ENCODE assay signal across 8 cellular contexts in the genomic region with DNA sequence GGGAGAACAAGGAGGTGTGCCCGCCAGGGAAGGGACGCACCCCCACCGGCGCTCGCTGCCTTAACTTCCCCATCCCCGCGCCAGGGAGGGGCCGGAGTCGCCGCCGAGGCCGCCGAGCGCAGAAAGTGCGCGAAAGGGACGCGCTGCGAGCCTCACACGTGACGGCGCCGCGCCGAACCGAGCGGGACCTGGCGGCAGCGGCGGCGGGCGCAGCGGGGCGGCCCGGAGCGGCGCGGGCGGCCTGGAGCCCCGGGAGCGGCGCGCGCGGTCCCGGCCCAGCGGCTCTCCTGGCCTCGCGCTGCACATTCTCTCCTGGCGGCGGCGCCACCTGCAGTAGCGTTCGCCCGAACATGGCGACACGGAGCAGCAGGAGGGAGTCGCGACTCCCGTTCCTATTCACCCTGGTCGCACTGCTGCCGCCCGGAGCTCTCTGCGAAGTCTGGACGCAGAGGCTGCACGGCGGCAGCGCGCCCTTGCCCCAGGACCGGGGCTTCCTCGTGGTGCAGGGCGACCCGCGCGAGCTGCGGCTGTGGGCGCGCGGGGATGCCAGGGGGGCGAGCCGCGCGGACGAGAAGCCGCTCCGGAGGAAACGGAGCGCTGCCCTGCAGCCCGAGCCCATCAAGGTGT. TPM values are rescaled to one million over a fixed set of nuclear protein-coding genes. Genes with fewer than 3 reads are reported as not detected.
DNase-seq lines count a peak whose midpoint lies in the region; ATAC-seq, FAIRE-seq and TF ChIP-seq lines count a peak whose summit lies in the region.

A gene with protein sequence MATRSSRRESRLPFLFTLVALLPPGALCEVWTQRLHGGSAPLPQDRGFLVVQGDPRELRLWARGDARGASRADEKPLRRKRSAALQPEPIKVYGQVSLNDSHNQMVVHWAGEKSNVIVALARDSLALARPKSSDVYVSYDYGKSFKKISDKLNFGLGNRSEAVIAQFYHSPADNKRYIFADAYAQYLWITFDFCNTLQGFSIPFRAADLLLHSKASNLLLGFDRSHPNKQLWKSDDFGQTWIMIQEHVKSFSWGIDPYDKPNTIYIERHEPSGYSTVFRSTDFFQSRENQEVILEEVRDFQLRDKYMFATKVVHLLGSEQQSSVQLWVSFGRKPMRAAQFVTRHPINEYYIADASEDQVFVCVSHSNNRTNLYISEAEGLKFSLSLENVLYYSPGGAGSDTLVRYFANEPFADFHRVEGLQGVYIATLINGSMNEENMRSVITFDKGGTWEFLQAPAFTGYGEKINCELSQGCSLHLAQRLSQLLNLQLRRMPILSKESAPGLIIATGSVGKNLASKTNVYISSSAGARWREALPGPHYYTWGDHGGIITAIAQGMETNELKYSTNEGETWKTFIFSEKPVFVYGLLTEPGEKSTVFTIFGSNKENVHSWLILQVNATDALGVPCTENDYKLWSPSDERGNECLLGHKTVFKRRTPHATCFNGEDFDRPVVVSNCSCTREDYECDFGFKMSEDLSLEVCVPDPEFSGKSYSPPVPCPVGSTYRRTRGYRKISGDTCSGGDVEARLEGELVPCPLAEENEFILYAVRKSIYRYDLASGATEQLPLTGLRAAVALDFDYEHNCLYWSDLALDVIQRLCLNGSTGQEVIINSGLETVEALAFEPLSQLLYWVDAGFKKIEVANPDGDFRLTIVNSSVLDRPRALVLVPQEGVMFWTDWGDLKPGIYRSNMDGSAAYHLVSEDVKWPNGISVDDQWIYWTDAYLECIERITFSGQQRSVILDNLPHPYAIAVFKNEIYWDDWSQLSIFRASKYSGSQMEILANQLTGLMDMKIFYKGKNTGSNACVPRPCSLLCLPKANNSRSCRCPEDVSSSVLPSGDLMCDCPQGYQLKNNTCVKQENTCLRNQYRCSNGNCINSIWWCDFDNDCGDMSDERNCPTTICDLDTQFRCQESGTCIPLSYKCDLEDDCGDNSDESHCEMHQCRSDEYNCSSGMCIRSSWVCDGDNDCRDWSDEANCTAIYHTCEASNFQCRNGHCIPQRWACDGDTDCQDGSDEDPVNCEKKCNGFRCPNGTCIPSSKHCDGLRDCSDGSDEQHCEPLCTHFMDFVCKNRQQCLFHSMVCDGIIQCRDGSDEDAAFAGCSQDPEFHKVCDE (N-terminal part only) (plus strand): TSS at position 333 of the 627 bp plus-strand sequence. CDS start 18 bp downstream, at position 351.

- peak; percentile 89 for TF ChIP-seq CTCF in 22Rv1 (IDR thresholded peaks at IDR 0.05)
- peak; percentile 60 for TF ChIP-seq CTCF in endothelial cell (IDR thresholded peaks at IDR 0.05; ENCODE audit: unreplicated experiment)

- peak within 1 kb of the TSS; percentile 2 for H3K27ac Mint-ChIP-seq in endothelial cell (ENCODE audit: unreplicated experiment)

- H3K4me3 Mint-ChIP-seq in endothelial cell (ENCODE audit: unreplicated experiment), result peak within 1 kb of the TSS; percentile 95

- peaks cover 8% of the 10 kb centered on the region for H3K27me3 Mint-ChIP-seq in endothelial cell (ENCODE audit: unreplicated experiment)

- H3K27ac ChIP-seq in 22Rv1, result no peak within 1 kb of the TSS

- no peaks in the 10 kb centered on the region for H3K36me3 Mint-ChIP-seq in endothelial cell (ENCODE audit: low read depth, unreplicated experiment)

- H3K4me1 Mint-ChIP-seq in endothelial cell (ENCODE audit: unreplicated experiment), result peaks cover 10% of the 10 kb centered on the region

- no peaks in the 10 kb centered on the region for H3K9me3 Mint-ChIP-seq in endothelial cell (ENCODE audit: unreplicated experiment)

- DNase-seq in GM12891 (ENCODE audit: insufficient read length, low spot score) (peak; percentile 52), NCI-H2196 treated with DMSO at 0.1 percent for 48 hours (lab: John Stamatoyannopoulos, UW; ENCODE audit: unreplicated experiment) (peak; percentile 52), endothelial cell (ENCODE audit: low spot score) (peak; percentile 84), midbrain (lab: John Stamatoyannopoulos, UW) (peak; percentile 83)
- DNase-seq in activated CD8-positive, alpha-beta memory T cell treated with anti-CD3 and anti-CD28 coated beads, Interleukin-2, amount 50 U/mL, for 48 hours, result peak; percentile 86
- peak; percentile 80 for DNase-seq in stimulated activated CD8-positive, alpha-beta memory T cell treated with anti-CD3 and anti-CD28 coated beads, Interleukin-4, amount 100 ng/mL, for 48 hours

- ATAC-seq in HG02973 (IDR thresholded peaks at IDR 0.05; ENCODE audit: unreplicated experiment), result peak; percentile 57

- peak; percentile 98 for FAIRE-seq in GM12891 (lab: Jason Lieb, UNC)

- peak; percentile 77 for TF ChIP-seq POLR2A in GM12891 (IDR thresholded peaks at IDR 0.05; ENCODE audit: low read depth, low read length)

TF ChIP-seq in GM12891, 5 proteins besides CTCF, POLR2A, EP300 and RAD21:
- TF ChIP-seq TAF1 (IDR thresholded peaks at IDR 0.05; ENCODE audit: low read depth, low read length), result peak; percentile 79
- TF ChIP-seq SPI1 (IDR thresholded peaks at IDR 0.05; ENCODE audit: low read depth, low read length), result no peak
- peak; percentile 57; the same call in 1 of the 2 replicates for TF ChIP-seq POLR2AphosphoS5 (IDR thresholded peaks at IDR 0.05; ENCODE audit: low read depth, low read length)
- TF ChIP-seq PAX5 (IDR thresholded peaks at IDR 0.05; ENCODE audit: insufficient read depth, low read length, severe bottlenecking), result no peak
- TF ChIP-seq POU2F2 (IDR thresholded peaks at IDR 0.05; ENCODE audit: low read depth, low read length), result peak; percentile 8; the same call in 1 of the 2 replicates

RNA-seq across cellular contexts. Expression of the gene that starts here (rescaled TPM):
- 49.9 TPM for polyA plus RNA-seq in GM12891 (2012; ENCODE audit: low read depth, missing spikeins)
- 4.6 TPM for total RNA-seq in endothelial cell (ENCODE audit: unreplicated experiment)
